Comparison of ENCODE assay signal across 17 cellular contexts in genomic region chr9:108269421-108269820, GRCh38.
"Had no signal": no experiment of that assay in that cellular context is flagged by ENCODE, and none has a peak within 500 bp of the region (broad histone marks: within the 10 kb centered on the region; RNA-seq: fewer than 3 reads in every experiment).

No MANE protein-coding gene starts in this region.

- H3K9ac ChIP-seq: neural progenitor cell, parathyroid adenoma had no signal

- H3K4me2 ChIP-seq: neural progenitor cell had no signal

- H3K36me3 Mint-ChIP-seq: activated naive CD4-positive, alpha-beta T cell treated with anti-CD3 and anti-CD28 coated beads, Interleukin-2, amount 10 ng/mL, durations not matched to agents 7 days and 5 days; neural progenitor cell had no signal

- H3K9me3 ChIP-seq: adrenal gland, lower lobe of right lung, thyroid gland, vagina had no signal

- H3K79me2 ChIP-seq: parathyroid adenoma had no signal

- H3K9me3 Mint-ChIP-seq: activated CD4-positive, alpha-beta T cell treated with anti-CD3 and anti-CD28 coated beads, Interleukin-2, amount 10 ng/mL, durations not matched to agents 7 days and 5 days had no signal

- H3K27me3 ChIP-seq: adrenal gland, neural progenitor cell, thyroid gland, vagina had no signal

- H2AFZ ChIP-seq: neural progenitor cell, parathyroid adenoma had no signal

- H3K27ac Mint-ChIP-seq: activated CD4-positive, alpha-beta T cell treated with anti-CD3 and anti-CD28 coated beads, Interleukin-2, amount 10 ng/mL, durations not matched to agents 7 days and 5 days; activated naive CD4-positive, alpha-beta T cell treated with anti-CD3 and anti-CD28 coated beads, Interleukin-2, amount 10 ng/mL, durations not matched to agents 7 days and 5 days; activated T-helper 2 cell treated with anti-CD3 and anti-CD28 coated beads, Interferon-gamma antibody, Interleukin-2, Interleukin-4, amounts not matched to agents 10 μg/mL and 5 μg/mL and 100 μg/mL, durations not matched to agents 14 hours and 24 hours and 36 hours; neural progenitor cell had no signal

- H3K4me3 ChIP-seq: adrenal gland, coronary artery, lower lobe of right lung, neural progenitor cell, thyroid gland, vagina had no signal

- H3K4me1 ChIP-seq: adrenal gland, parathyroid adenoma had no signal

- ATAC-seq: lower lobe of right lung had no signal

- H3K27ac ChIP-seq: adrenal gland, coronary artery, lower lobe of right lung, neural progenitor cell, parathyroid adenoma, thyroid gland, vagina had no signal

- H3K36me3 ChIP-seq: adrenal gland, lower lobe of right lung, neural progenitor cell, thyroid gland, vagina had no signal

- DNase-seq: activated CD4-positive, alpha-beta T cell treated with anti-CD3 and anti-CD28 coated beads, Interleukin-2, amount 10 ng/mL, durations not matched to agents 7 days and 5 days; activated CD4-positive, CD25-positive, alpha-beta regulatory T cell; activated naive CD4-positive, alpha-beta T cell treated with anti-CD3 and anti-CD28 coated beads, Interleukin-2, amount 10 ng/mL, durations not matched to agents 7 days and 5 days; activated T-cell treated with anti-CD3 and anti-CD28 coated beads for 4 hours; adrenal gland; caudate nucleus; effector CD4-positive, alpha-beta T cell; hypothalamus; lower lobe of right lung; midbrain; stimulated activated CD4-positive, alpha-beta T cell treated with anti-CD3 and anti-CD28 coated beads, Interleukin-4, amount 100 ng/mL, for 24 hours; thyroid gland had no signal
